24 cellular contexts compared by ENCODE assay signal in genomic region chr4:61431131-61431530, GRCh38.
"Had no signal": no experiment of that assay in that cellular context is flagged by ENCODE, and none has a peak within 500 bp of the region (broad histone marks: within the 10 kb centered on the region; RNA-seq: fewer than 3 reads in every experiment).

No MANE protein-coding gene starts in this region.

- ATAC-seq: K562, T-cell had no signal

- H3K4me2 ChIP-seq: KMS-11, SK-N-SH had no signal

- H3K9me3 ChIP-seq: SJSA1, SK-N-SH had no signal

- DNase-seq: Kasumi-1, MM.1S, NCI-H1092 treated with DMSO at 0.1 percent for 48 hours, NCI-H1436 treated with DMSO at 0.1 percent for 48 hours, NCI-H1694, NCI-H187 treated with DMSO at 0.1 percent for 48 hours, NCI-H2029 treated with DMSO at 0.1 percent for 48 hours, NCI-H2107, NCI-H2171 treated with DMSO at 0.1 percent for 48 hours, NCI-H345, NCI-H446 treated with DMSO at 0.1 percent for 48 hours, NCI-H510A treated with DMSO at 0.1 percent for 48 hours, NCI-H69, NCI-H774, Right ventricle myocardium superior, RPMI8226, SIG-M5, SK-N-SH, SW 1271, T-cell had no signal

- H3K9ac ChIP-seq: KMS-11, SK-N-SH had no signal

- H3K36me3 ChIP-seq: SJSA1 had no signal

- H3K27ac ChIP-seq: HL-60, KMS-11, SJSA1 had no signal

- H3K4me3 ChIP-seq: K562, SJSA1 had no signal

- H3K4me1 ChIP-seq: SJSA1 had no signal

- H3K27me3 ChIP-seq: SJSA1 had no signal
